In genomic region chrX:108091266-108091877, GRCh38 we compare ENCODE assay signal across 8 cellular contexts. TPM values are rescaled to one million over a fixed set of nuclear protein-coding genes. Genes with fewer than 3 reads are reported as not detected.
DNase-seq lines count a peak whose midpoint lies in the region; ATAC-seq and TF ChIP-seq lines count a peak whose summit lies in the region.

ATG4A (plus strand) TSS chrX:108091778; CDS start chrX:108091827, 49 bp downstream.
PSMD10 (minus strand) TSS chrX:108091542; CDS start chrX:108091520, 22 bp downstream.

- CTCF ChIA-PET in Caco-2 (lab: Charles Lee) = interaction anchor here (0.6 to 1.1 kb wide), 3 partner anchors 48 to 449 kb away, joined by 3 read pairs; no protein-coding TSS in a partner anchor

- intact Hi-C loops in Caco-2 (cut with micrococcal nuclease; ENCODE audit: unreplicated experiment) = no loop called here

- H3K4me1 ChIP-seq in Caco-2 = no peaks in the 10 kb centered on the region; the same call in 1 of the 2 replicates

- POLR2A ChIA-PET in Caco-2 (lab: Charles Lee) = interaction anchor here (0.5 to 0.8 kb wide), 3 partner anchors 31 to 1446 kb away, joined by 3 to 4 read pairs (median 3); no protein-coding TSS in a partner anchor

- TF ChIP-seq CTCF in Caco-2 (IDR thresholded peaks at IDR 0.05; ENCODE audit: insufficient read depth in 1 of 2, low read depth in 1 of 2, low read length in 1 of 2, severe bottlenecking in 1 of 2, unreplicated experiment in 1 of 2) = no peak

- BruUV-seq in Caco-2 (replicated peaks; lab: Mats Ljungman, UMichigan) = no TSS peak

- DNase-seq in Caco-2 (peak; percentile 91 to 94), HT1080 (ENCODE audit: low read depth) (peak; percentile 97), medulla oblongata (ENCODE audit: extremely low spot score) (peak; percentile 97)
- DNase-seq in NK-92 treated with Interleukin-12 subunit alpha and Interleukin-12 subunit beta, amount 100 ng/mL, for 24 hours (lab: John Stamatoyannopoulos, UW) = peak; percentile 78
- peak; percentile 70 to 71 for DNase-seq in activated CD8-positive, alpha-beta memory T cell treated with anti-CD3 and anti-CD28 coated beads for 1 hour (ENCODE audit: extremely low read depth in 1 of 2, low read depth in 1 of 2)
- DNase-seq in effector memory CD8-positive, alpha-beta T cell = peak; percentile 82 to 83 (median 83)
- DNase-seq in stimulated activated CD4-positive, alpha-beta T cell treated with anti-CD3 and anti-CD28 coated beads, TNF-alpha, amount 100 ng/mL, for 48 hours (ENCODE audit: low read depth in 3 of 3) = peak; percentile 70 to 85 (median 79)

- peak; percentile 96 for ATAC-seq in GM21381 (IDR thresholded peaks at IDR 0.05; ENCODE audit: unreplicated experiment)
- ATAC-seq in effector memory CD8-positive, alpha-beta T cell (replicated peaks) = peak; percentile 94

- H3K9me3 Mint-ChIP-seq in Caco-2 (ENCODE audit: unreplicated experiment) = no peaks in the 10 kb centered on the region
- no peaks in the 10 kb centered on the region for H3K9me3 Mint-ChIP-seq in effector memory CD8-positive, alpha-beta T cell

- no peaks in the 10 kb centered on the region for H3K9me3 ChIP-seq in Caco-2

- H3K27me3 Mint-ChIP-seq in Caco-2 (ENCODE audit: insufficient read depth, unreplicated experiment) = no peaks in the 10 kb centered on the region
- no peaks in the 10 kb centered on the region for H3K27me3 Mint-ChIP-seq in effector memory CD8-positive, alpha-beta T cell

- no peaks in the 10 kb centered on the region for H3K4me1 Mint-ChIP-seq in Caco-2 (ENCODE audit: low read depth, unreplicated experiment)
- H3K4me1 Mint-ChIP-seq in effector memory CD8-positive, alpha-beta T cell (ENCODE audit: low read depth in 2 of 2) = peaks cover 2 to 4% of the 10 kb centered on the region in 2 donors

- no peak within 1 kb of the TSS for H3K27ac Mint-ChIP-seq in Caco-2 (ENCODE audit: unreplicated experiment)
- H3K27ac Mint-ChIP-seq in effector memory CD8-positive, alpha-beta T cell = no peak within 1 kb of the TSS

- H3K36me3 Mint-ChIP-seq in Caco-2 (ENCODE audit: insufficient read depth, unreplicated experiment) = no peaks in the 10 kb centered on the region
- peaks cover 1% of the 10 kb centered on the region for H3K36me3 Mint-ChIP-seq in effector memory CD8-positive, alpha-beta T cell (ENCODE audit: insufficient read depth)

- no peaks in the 10 kb centered on the region for H3K36me3 ChIP-seq in Caco-2 (ENCODE audit: control insufficient read depth, insufficient read depth, low read length)

- no peak within 1 kb of the TSS for H3K4me3 Mint-ChIP-seq in Caco-2 (ENCODE audit: unreplicated experiment)
- no peak within 1 kb of the TSS for H3K4me3 Mint-ChIP-seq in effector memory CD8-positive, alpha-beta T cell

- peak within 1 kb of the TSS; percentile 65 for H3K4me3 ChIP-seq in Caco-2 (ENCODE audit: low read depth, low read length)

- no peaks in the 10 kb centered on the region for H3K27me3 ChIP-seq in Caco-2 (replicated peaks; ENCODE audit: control insufficient read depth, insufficient read depth, low read length)

RNA-seq across cellular contexts. Expression of gene ATG4A, which starts in this region (rescaled TPM):
- total RNA-seq in Caco-2 (2022) = 3.9 and 4.6 TPM in 2 replicates
- total RNA-seq in HT1080 (2014; rRNA removed; shearing (Covaris generic)) = 7.8 and 8.4 TPM in 2 replicates
- 9.4 and 10.3 TPM in 2 replicates for polyA plus RNA-seq in HT1080 (2015; cell fraction: cytosol; rRNA removed)
- 7.9 and 11.1 TPM in 2 replicates for polyA plus RNA-seq in HT1080 (2015; cell fraction: nucleus; rRNA removed)

RNA-seq across cellular contexts. Expression of gene PSMD10, which starts in this region (rescaled TPM):
- 41.1 and 41.3 TPM in 2 replicates for total RNA-seq in Caco-2 (2022)
- total RNA-seq in HT1080 (2014; rRNA removed; shearing (Covaris generic)) = 49.3 and 52.9 TPM in 2 replicates
- polyA plus RNA-seq in HT1080 (2015; cell fraction: cytosol; rRNA removed) = 78.1 and 78.7 TPM in 2 replicates
- 54.5 and 60.0 TPM in 2 replicates for polyA plus RNA-seq in HT1080 (2015; cell fraction: nucleus; rRNA removed)

Comparison
In these comparisons a context has a peak if more than half of its experiments do, and no peak if none do; other contexts are left out.
1. Peak in every context shown above with its lines: DNase-seq, ATAC-seq and H3K4me3 ChIP-seq.